In genomic region chr1:192378878-192379277, GRCh38 we compare ENCODE assay signal across 18 cellular contexts.
DNase-seq lines count a peak whose midpoint lies in the region; ATAC-seq, FAIRE-seq and TF ChIP-seq lines count a peak whose summit lies in the region.
"Had no signal": no experiment of that assay in that cellular context is flagged by ENCODE, and none has a peak within 500 bp of the region (broad histone marks: within the 10 kb centered on the region; RNA-seq: fewer than 3 reads in every experiment).

No MANE protein-coding gene starts in this region.

- H2AK9ac ChIP-seq in IMR-90 (replicated peaks; ENCODE audit: low read depth, low read length, poor library complexity) = no peak overlapping the region

- H4K20me1 ChIP-seq in IMR-90 (ENCODE audit: insufficient read depth, low read length) (no peaks in the 10 kb centered on the region), GM12878 (ENCODE audit: control insufficient read depth, insufficient read depth) (no peaks in the 10 kb centered on the region)

- no peak overlapping the region for H4K5ac ChIP-seq in IMR-90 (ENCODE audit: low read depth, low read length)

- H2BK5ac ChIP-seq in IMR-90 (ENCODE audit: low read depth, low read length, poor library complexity, severe bottlenecking) (no peak overlapping the region), neuronal stem cell (ENCODE audit: low read length) (no peak overlapping the region), trophoblast cell (ENCODE audit: low read depth, low read length, poor library complexity) (no peak overlapping the region)

- TF ChIP-seq POLR2A in IMR-90 (IDR thresholded peaks at IDR 0.05; ENCODE audit: low read depth, low read length) (no peak), GM12878 (IDR thresholded peaks at IDR 0.05; ENCODE audit: low read depth, low read length) (no peak)

- no peak overlapping the region for H2BK12ac ChIP-seq in neuronal stem cell (ENCODE audit: low read length)
- no peak overlapping the region for H2BK12ac ChIP-seq in trophoblast cell (ENCODE audit: low read length)

- no peak for TF ChIP-seq EP300 in GM12878 (IDR thresholded peaks at IDR 0.05; ENCODE audit: borderline replicate concordance in 1 of 2, control insufficient read depth in 1 of 2, low read depth in 2 of 2, low read length in 2 of 2)

- RAD21 ChIA-PET in GM12878 (lab: Charles Lee; ENCODE audit: unreplicated experiment) = no interaction called here

- FAIRE-seq in GM12878 (lab: Jason Lieb, UNC) = no peak
- FAIRE-seq: G401.6, GM19239, H54 had no signal

- H3K23ac ChIP-seq in IMR-90 (ENCODE audit: low read depth, low read length) = no peak overlapping the region
- H3K23ac ChIP-seq in neuronal stem cell (ENCODE audit: low read depth, low read length, poor library complexity) = no peak overlapping the region
- H3K23ac ChIP-seq in trophoblast cell (ENCODE audit: low read length) = no peak overlapping the region

- H3K27ac ChIP-seq in IMR-90 (ENCODE audit: insufficient read depth, low read length) (no peak overlapping the region), GM12878 (ENCODE audit: control insufficient read depth, insufficient read depth) (no peak overlapping the region), neuronal stem cell (replicated peaks; ENCODE audit: low read length) (no peak overlapping the region), trophoblast cell (ENCODE audit: low read depth, low read length) (no peak overlapping the region), substantia nigra (ENCODE audit: low read depth, low read length, poor library complexity, severe bottlenecking) (no peak overlapping the region)

- H2BK120ac ChIP-seq in IMR-90 (ENCODE audit: low read depth, low read length) (peak overlapping the region; percentile 41), neuronal stem cell (ENCODE audit: low read depth, low read length) (no peak overlapping the region), trophoblast cell (ENCODE audit: insufficient read depth, low read length, poor library complexity) (no peak overlapping the region)

- H3K4me2 ChIP-seq in IMR-90 (ENCODE audit: low read depth, low read length) (no peak overlapping the region), GM12878 (ENCODE audit: control insufficient read depth, insufficient read depth) (no peak overlapping the region), neuronal stem cell (ENCODE audit: insufficient read depth, low read length, poor library complexity, severe bottlenecking) (no peak overlapping the region), trophoblast cell (ENCODE audit: low read length) (no peak overlapping the region)

- no peak overlapping the region for H4K8ac ChIP-seq in IMR-90 (ENCODE audit: low read depth in 2 of 2, low read length in 2 of 2)
- no peak overlapping the region for H4K8ac ChIP-seq in neuronal stem cell (ENCODE audit: low read depth, low read length)
- no peak overlapping the region for H4K8ac ChIP-seq in trophoblast cell (ENCODE audit: low read depth, low read length)

- no peak for TF ChIP-seq CTCF in IMR-90 (conservative IDR thresholded peaks at IDR 0.05; ENCODE audit: low read depth, low read length)
- no peak for TF ChIP-seq CTCF in GM12878 (IDR thresholded peaks at IDR 0.05 in 2 of 3, conservative IDR thresholded peaks at IDR 0.05 in 1 of 3; ENCODE audit: control insufficient read depth in 2 of 3, extremely low read depth in 1 of 3, insufficient read depth in 1 of 3, low read depth in 3 of 3, low read length in 3 of 3)

- H3K9ac ChIP-seq in IMR-90 (ENCODE audit: low read depth, low read length) (no peak overlapping the region), GM12878 (ENCODE audit: control insufficient read depth, insufficient read depth, low read length) (no peak overlapping the region), neuronal stem cell (ENCODE audit: low read depth, low read length, poor library complexity) (no peak overlapping the region), trophoblast cell (ENCODE audit: low read length) (peak overlapping the region; percentile 66)

- H3K79me2 ChIP-seq in GM12878 (ENCODE audit: control insufficient read depth, insufficient read depth, low read length) = no peaks in the 10 kb centered on the region
- no peaks in the 10 kb centered on the region for H3K79me2 ChIP-seq in trophoblast cell (ENCODE audit: control insufficient read depth, insufficient read depth, low read length, poor library complexity)

- H2AK5ac ChIP-seq in IMR-90 (ENCODE audit: low read depth, low read length) = no peak overlapping the region
- H2AK5ac ChIP-seq in neuronal stem cell (ENCODE audit: low read depth, low read length) = no peak overlapping the region
- no peak overlapping the region for H2AK5ac ChIP-seq in trophoblast cell (ENCODE audit: low read length)

- SMC1A ChIA-PET in GM12878 (lab: Charles Lee; ENCODE audit: uncharacterized antibody, unreplicated experiment) = no interaction called here

- BruUV-seq in IMR-90 (replicated peaks; lab: Mats Ljungman, UMichigan) (no TSS peak), GM12878 (replicated peaks; lab: Mats Ljungman, UMichigan) (no TSS peak)

- intact Hi-C loops in IMR-90 (cut with micrococcal nuclease) = no loop called here
- intact Hi-C loops in GM12878 (cut with micrococcal nuclease; ENCODE audit: unreplicated experiment) = no loop called here

- H2AFZ ChIP-seq in IMR-90 (replicated peaks; ENCODE audit: low read length, poor library complexity) (no peak overlapping the region), GM12878 (ENCODE audit: control insufficient read depth, low read depth, low read length) (no peak overlapping the region), neuronal stem cell (ENCODE audit: low read length) (peak overlapping the region; percentile 47), trophoblast cell (ENCODE audit: insufficient read depth, low read length, poor library complexity) (no peak overlapping the region)

- in situ Hi-C loops in IMR-90 (cut with MboI; ENCODE audit: low sequenced_read_pairs) (no loop called here), GM12878 (cut with MboI) (no loop called here)

- no peaks in the 10 kb centered on the region for H3K9me1 ChIP-seq in IMR-90 (ENCODE audit: insufficient read depth, low read length)

- H2BK15ac ChIP-seq in IMR-90 (ENCODE audit: low read depth, low read length) (no peak overlapping the region), neuronal stem cell (ENCODE audit: low read length) (no peak overlapping the region)

- DNase-seq in IMR-90 (no peak), GM12878 (ENCODE audit: low read depth, low spot score) (no peak), neuronal stem cell (ENCODE audit: low spot score) (no peak), trophoblast cell (no peak), substantia nigra (lab: John Stamatoyannopoulos, UW) (no peak)
- DNase-seq: C1 segment of cervical spinal cord; Calu3; CD4-positive, alpha-beta memory T cell; COR-L47; DND-41; GOT3; HFFc6 had no signal

- no peak overlapping the region for H3K56ac ChIP-seq in IMR-90 (ENCODE audit: extremely low read depth, insufficient read depth, low read length)

- H3K18ac ChIP-seq in IMR-90 (ENCODE audit: low read depth, low read length) (no peak overlapping the region), neuronal stem cell (ENCODE audit: low read length) (no peak overlapping the region), trophoblast cell (ENCODE audit: low read length) (no peak overlapping the region)

- TF ChIP-seq RAD21 in IMR-90 (IDR thresholded peaks at IDR 0.05; ENCODE audit: low read length) (no peak), GM12878 (IDR thresholded peaks at IDR 0.05; ENCODE audit: insufficient read depth, low read depth, low read length) (no peak)

- H4K91ac ChIP-seq in IMR-90 (ENCODE audit: insufficient read depth, low read depth, low read length) (no peak overlapping the region), neuronal stem cell (ENCODE audit: low read depth, low read length, poor library complexity) (no peak overlapping the region), trophoblast cell (ENCODE audit: low read depth, low read length) (no peak overlapping the region)

- no peaks in the 10 kb centered on the region for H3K36me3 ChIP-seq in IMR-90 (ENCODE audit: control insufficient read depth, insufficient read depth, low read length)
- no peaks in the 10 kb centered on the region for H3K36me3 ChIP-seq in GM12878 (ENCODE audit: control insufficient read depth in 2 of 2, insufficient read depth in 2 of 2, low read length in 1 of 2)
- no peaks in the 10 kb centered on the region for H3K36me3 ChIP-seq in neuronal stem cell (replicated peaks in 1 of 2; ENCODE audit: control insufficient read depth in 2 of 2, insufficient read depth in 2 of 2, low read length in 2 of 2)
- no peaks in the 10 kb centered on the region for H3K36me3 ChIP-seq in trophoblast cell (ENCODE audit: control insufficient read depth in 1 of 2, insufficient read depth in 2 of 2, low read length in 2 of 2)
- H3K36me3 ChIP-seq: HAP-1 had no signal

- dilution Hi-C loops in IMR-90 (cut with HindIII; ENCODE audit: low sequenced_read_pairs, unreplicated experiment) = no loop called here

- POLR2A ChIA-PET in IMR-90 (lab: Charles Lee; ENCODE audit: unreplicated experiment) = no interaction called here
- POLR2A ChIA-PET in GM12878 (lab: Charles Lee) = no interaction called here

- H4K12ac ChIP-seq in trophoblast cell (ENCODE audit: low read depth, low read length) = no peak overlapping the region

- peak overlapping the region; percentile 31 for H2BK20ac ChIP-seq in IMR-90 (ENCODE audit: low read depth, low read length)

- H3K79me1 ChIP-seq in IMR-90 (ENCODE audit: low read depth in 1 of 2, low read length in 2 of 2) (no peaks in the 10 kb centered on the region), neuronal stem cell (ENCODE audit: low read depth, low read length) (no peaks in the 10 kb centered on the region), trophoblast cell (ENCODE audit: low read length) (no peaks in the 10 kb centered on the region)

- no peak overlapping the region for H3K4me3 ChIP-seq in IMR-90 (ENCODE audit: insufficient read depth, low read depth, low read length)
- no peak overlapping the region for H3K4me3 ChIP-seq in GM12878
- H3K4me3 ChIP-seq in neuronal stem cell (ENCODE audit: low read length in 2 of 2) = no peak overlapping the region
- no peak overlapping the region for H3K4me3 ChIP-seq in trophoblast cell (ENCODE audit: low read depth, low read length)
- H3K4me3 ChIP-seq: HAP-1 had no signal

- no peak overlapping the region for H3K14ac ChIP-seq in IMR-90 (replicated peaks; ENCODE audit: low read depth, low read length)
- H3K14ac ChIP-seq in neuronal stem cell (ENCODE audit: low read length) = no peak overlapping the region
- H3K14ac ChIP-seq in trophoblast cell (ENCODE audit: low read length) = no peak overlapping the region

- ATAC-seq in IMR-90 (ENCODE audit: low read depth) (no peak), GM12878 (peak; percentile 75), HG03571 (IDR thresholded peaks at IDR 0.05; ENCODE audit: unreplicated experiment) (no peak), GM21360 (IDR thresholded peaks at IDR 0.05; ENCODE audit: unreplicated experiment) (no peak)

- H3K9me3 ChIP-seq in IMR-90 (ENCODE audit: control insufficient read depth, insufficient read depth, low read length) (no peaks in the 10 kb centered on the region), GM12878 (replicated peaks; ENCODE audit: control insufficient read depth, insufficient read depth, low read length) (no peaks in the 10 kb centered on the region), neuronal stem cell (replicated peaks in 1 of 2; ENCODE audit: control insufficient read depth in 2 of 2, insufficient read depth in 1 of 2, low read depth in 1 of 2, low read length in 2 of 2) (no peaks in the 10 kb centered on the region), trophoblast cell (ENCODE audit: insufficient read depth, low read depth, low read length) (no peaks in the 10 kb centered on the region)
- H3K9me3 ChIP-seq: HAP-1 had no signal

- H3K27me3 ChIP-seq in IMR-90 (ENCODE audit: control insufficient read depth, insufficient read depth, low read length) (no peaks in the 10 kb centered on the region), GM12878 (replicated peaks in 1 of 2; ENCODE audit: control insufficient read depth in 2 of 2, insufficient read depth in 2 of 2, low read length in 1 of 2) (no peaks in the 10 kb centered on the region), neuronal stem cell (ENCODE audit: control insufficient read depth in 3 of 3, insufficient read depth in 3 of 3, low read depth in 1 of 3, low read length in 3 of 3) (no peaks in the 10 kb centered on the region), trophoblast cell (ENCODE audit: insufficient read depth, low read length) (no peaks in the 10 kb centered on the region)

- peaks cover 2% of the 10 kb centered on the region; the same call in 1 of the 2 replicates for H3K4me1 ChIP-seq in IMR-90 (ENCODE audit: control insufficient read depth, insufficient read depth, low read length)
- no peaks in the 10 kb centered on the region for H3K4me1 ChIP-seq in GM12878 (ENCODE audit: control insufficient read depth, insufficient read depth, low read length)
- H3K4me1 ChIP-seq in neuronal stem cell (ENCODE audit: control insufficient read depth in 2 of 2, insufficient read depth in 1 of 2, low read depth in 1 of 2, low read length in 2 of 2) = no peaks in the 10 kb centered on the region
- no peaks in the 10 kb centered on the region for H3K4me1 ChIP-seq in trophoblast cell (ENCODE audit: control insufficient read depth in 1 of 2, insufficient read depth in 2 of 2, low read length in 2 of 2)

- H3K4ac ChIP-seq in IMR-90 (ENCODE audit: low read depth, low read length) (no peak overlapping the region), neuronal stem cell (ENCODE audit: low read length) (no peak overlapping the region), trophoblast cell (ENCODE audit: low read depth, low read length) (no peak overlapping the region)

- CTCF ChIA-PET in IMR-90 (lab: Yijun Ruan, JAX) = no interaction called here
- CTCF ChIA-PET in GM12878 (lab: Yijun Ruan, JAX) = no interaction called here
